24 cellular contexts compared by ENCODE assay signal in genomic region chr15:95883064-95883463, GRCh38.
A peak's percentile ranks its signal among the peaks of the same experiment; 100 is the strongest.
DNase-seq lines count a peak whose midpoint lies in the region; ATAC-seq, FAIRE-seq and TF ChIP-seq lines count a peak whose summit lies in the region.
"Had no signal": no experiment of that assay in that cellular context is flagged by ENCODE, and none has a peak within 500 bp of the region (broad histone marks: within the 10 kb centered on the region; RNA-seq: fewer than 3 reads in every experiment).

No MANE protein-coding gene starts in this region.

- no peaks in the 10 kb centered on the region for H3K36me3 ChIP-seq in spleen
- H3K36me3 ChIP-seq: BE2C, SJSA1 had no signal

- H3K27ac ChIP-seq in spleen, result no peak overlapping the region
- H3K27ac ChIP-seq: GM23248, KMS-11, SJSA1 had no signal

- no peak for FAIRE-seq in GM12892 (lab: Jason Lieb, UNC)
- FAIRE-seq: HTR-8/SVneo, RCC 7860 had no signal

- no peak for TF ChIP-seq POLR2A in spleen (IDR thresholded peaks at IDR 0.05)
- TF ChIP-seq POLR2A in GM12892 (IDR thresholded peaks at IDR 0.05; ENCODE audit: low read depth, low read length), result no peak

- H3K36me3 Mint-ChIP-seq in WTC11 (no peaks in the 10 kb centered on the region), nephron (ENCODE audit: low read depth) (no peaks in the 10 kb centered on the region)

- intact Hi-C loops in spleen (cut with DNase I; ENCODE audit: low total_unique reads), result no loop called here

- no peaks in the 10 kb centered on the region for H3K27me3 ChIP-seq in spleen (replicated peaks in 1 of 7)
- H3K27me3 ChIP-seq: BE2C, SJSA1 had no signal

- 86 to 95% (median 91%) methylated on average over 6 of the region's 6 CpGs for WGBS in spleen, 5 donors

- H3K4me3 Mint-ChIP-seq in WTC11, result no peak overlapping the region
- H3K4me3 Mint-ChIP-seq in nephron, result no peak overlapping the region
- H3K4me3 Mint-ChIP-seq: CD4-positive, alpha-beta T cell had no signal

- H3K4me3 ChIP-seq in HFF-Myc (replicated peaks; ENCODE audit: low read depth, low read length), result no peak overlapping the region
- no peak overlapping the region for H3K4me3 ChIP-seq in spleen
- H3K4me3 ChIP-seq: GM23248, SJSA1 had no signal

- CTCF ChIA-PET in WTC11 (lab: Charles Lee), result no interaction called here

- TF ChIP-seq CTCF in HFF-Myc (IDR thresholded peaks at IDR 0.05; ENCODE audit: low read depth, low read length, missing control alignments) (no peak), WTC11 (IDR thresholded peaks at IDR 0.05) (no peak), nephron (IDR thresholded peaks at IDR 0.05; ENCODE audit: unreplicated experiment in 3 of 3) (no peak), spleen (IDR thresholded peaks at IDR 0.05 in 8 of 11, conservative IDR thresholded peaks at IDR 0.05 in 3 of 11) (no peak)

- ATAC-seq in WTC11 (no peak), GM18909 (IDR thresholded peaks at IDR 0.05; ENCODE audit: poor library complexity, unreplicated experiment) (no peak)

- H3K27ac Mint-ChIP-seq in WTC11, result no peak overlapping the region
- H3K27ac Mint-ChIP-seq in nephron, result peak overlapping the region; percentile 54 to 92 (median 70)
- H3K27ac Mint-ChIP-seq: CD4-positive, alpha-beta T cell had no signal

- DNase-seq in HFF-Myc (ENCODE audit: extremely low read depth, low read depth) (peak; percentile 56), WTC11 (ENCODE audit: low spot score) (peak; percentile 32), spleen (peak; percentile 56), GM12892 (ENCODE audit: insufficient read length) (no peak), NCI-H345 treated with DMSO at 0.1 percent for 48 hours (lab: John Stamatoyannopoulos, UW; ENCODE audit: unreplicated experiment) (no peak), epidermal melanocyte (ENCODE audit: insufficient read length, low spot score) (no peak)
- DNase-seq: BE2C; CD4-positive, alpha-beta T cell; COR-L47; DMS79; GM23248; HCEC 1CT; NCI-H1105 treated with DMSO at 0.1 percent for 48 hours; NCI-H2029 treated with DMSO at 0.1 percent for 48 hours; NCI-H2171 treated with DMSO at 0.1 percent for 48 hours; NCI-H446 treated with DMSO at 0.1 percent for 48 hours; NCI-H526 treated with DMSO at 0.1 percent for 48 hours; OCI-M1 had no signal

- no peaks in the 10 kb centered on the region for H3K9me3 Mint-ChIP-seq in WTC11
- H3K9me3 Mint-ChIP-seq in nephron, result no peaks in the 10 kb centered on the region
- H3K9me3 Mint-ChIP-seq: CD4-positive, alpha-beta T cell had no signal

- no peaks in the 10 kb centered on the region; the same call in 1 of the 2 replicates for H3K27me3 Mint-ChIP-seq in WTC11 (ENCODE audit: low read depth)
- no peaks in the 10 kb centered on the region for H3K27me3 Mint-ChIP-seq in nephron (ENCODE audit: low read depth)
- H3K27me3 Mint-ChIP-seq: CD4-positive, alpha-beta T cell had no signal

- H3K4me1 Mint-ChIP-seq in WTC11 (peaks cover 25% of the 10 kb centered on the region), nephron (peaks cover 33% of the 10 kb centered on the region)

- POLR2A ChIA-PET in WTC11 (lab: Charles Lee), result no interaction called here

- H3K4me1 ChIP-seq in spleen, result peaks cover 0 to 18% (median 7%) of the 10 kb centered on the region in 6 donors
- H3K4me1 ChIP-seq: BE2C, SJSA1 had no signal

- no peaks in the 10 kb centered on the region for H3K9me3 ChIP-seq in spleen
- H3K9me3 ChIP-seq: BE2C, SJSA1 had no signal

TF ChIP-seq in WTC11, 78 proteins besides CTCF, POLR2A, EP300 and RAD21:
- TF ChIP-seq IRF2 (CRISPR knock-in tag; IDR thresholded peaks at IDR 0.05; ENCODE audit: borderline replicate concordance, low read depth) (no peak), RORB (CRISPR knock-in tag; IDR thresholded peaks at IDR 0.05) (no peak), USF2 (CRISPR knock-in tag; IDR thresholded peaks at IDR 0.05) (0 out of 2 replicates have a peak, but pooled peaks have one; percentile 55), ZNF416 (CRISPR knock-in tag; IDR thresholded peaks at IDR 0.05) (no peak), ATF1 (CRISPR knock-in tag; IDR thresholded peaks at IDR 0.05) (no peak)
TF ChIP-seq in WTC11: peak in this region for 1.

Comparison
In these comparisons a context has a peak if more than half of its experiments do, and no peak if none do; other contexts are left out.
1. DNase-seq: peak in HFF-Myc (single experiment), WTC11 (single experiment) and spleen (single experiment); none in GM12892 (single experiment), NCI-H345 treated with DMSO at 0.1 percent for 48 hours (single experiment) and epidermal melanocyte (single experiment).